In genomic region chr1:219629481-219629880, GRCh38 we compare ENCODE assay signal across 1 cellular context.
TF ChIP-seq lines count a peak whose summit lies in the region.

No MANE protein-coding gene starts in this region.

TF ChIP-seq in HepG2, 621 proteins besides CTCF, POLR2A, EP300 and RAD21:
- no peak for TF ChIP-seq STAG1 (CRISPR knock-in tag; IDR thresholded peaks at IDR 0.05)
- no peak for TF ChIP-seq ZNF670 (CRISPR knock-in tag; IDR thresholded peaks at IDR 0.05; ENCODE audit: borderline replicate concordance)
- no peak for TF ChIP-seq SMAD1 (CRISPR knock-in tag; IDR thresholded peaks at IDR 0.05; ENCODE audit: borderline replicate concordance, low read depth)
- no peak for TF ChIP-seq ZNF276 (CRISPR knock-in tag; IDR thresholded peaks at IDR 0.05; ENCODE audit: low read depth)
- no peak for TF ChIP-seq ISL2 (CRISPR knock-in tag; IDR thresholded peaks at IDR 0.05)
- no peak for TF ChIP-seq ATF6 (CRISPR knock-in tag; conservative IDR thresholded peaks at IDR 0.05)
- TF ChIP-seq HOXA7 (CRISPR knock-in tag; IDR thresholded peaks at IDR 0.05), result no peak
- TF ChIP-seq LRRFIP1 (CRISPR knock-in tag; conservative IDR thresholded peaks at IDR 0.05), result no peak
- no peak for TF ChIP-seq ZNF136 (CRISPR knock-in tag; IDR thresholded peaks at IDR 0.05; ENCODE audit: low read depth)
- TF ChIP-seq KAT7 (CRISPR knock-in tag; IDR thresholded peaks at IDR 0.05; ENCODE audit: borderline replicate concordance), result no peak
- no peak for TF ChIP-seq SIN3A (IDR thresholded peaks at IDR 0.05; ENCODE audit: borderline replicate concordance, low read depth, low read length)
- TF ChIP-seq ZBTB7A (CRISPR knock-in tag; IDR thresholded peaks at IDR 0.05), result no peak
- no peak for TF ChIP-seq TOE1 (CRISPR knock-in tag; IDR thresholded peaks at IDR 0.05)
- TF ChIP-seq KDM1A (CRISPR knock-in tag; IDR thresholded peaks at IDR 0.05), result no peak
- no peak for TF ChIP-seq ZMAT5 (CRISPR knock-in tag; IDR thresholded peaks at IDR 0.05; ENCODE audit: borderline replicate concordance, low read depth)
- no peak for TF ChIP-seq ZNF318 (CRISPR knock-in tag; IDR thresholded peaks at IDR 0.05)
- TF ChIP-seq ZNF30 (CRISPR knock-in tag; IDR thresholded peaks at IDR 0.05), result no peak
- no peak for TF ChIP-seq ZMAT3 (CRISPR knock-in tag; conservative IDR thresholded peaks at IDR 0.05)
